ENCODE assay signal across 9 cellular contexts in the genomic region with DNA sequence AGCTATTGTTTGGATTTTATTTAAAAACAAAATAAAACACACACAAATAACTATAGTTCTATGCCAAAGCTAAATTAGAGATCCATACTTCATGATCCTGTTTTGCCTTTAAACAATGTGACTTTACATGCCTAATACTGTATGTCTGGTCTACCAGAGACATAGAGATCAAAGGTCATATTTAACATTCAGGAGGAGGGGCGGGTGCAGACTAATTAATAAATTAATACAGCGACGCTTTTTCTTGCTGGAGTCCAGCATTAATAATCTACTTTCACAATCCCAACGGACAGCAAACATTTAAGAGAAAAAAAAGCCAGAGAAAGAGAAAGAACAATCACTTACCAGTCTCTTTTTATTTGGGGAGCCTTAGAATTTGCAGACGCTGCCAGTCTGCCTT. TPM values are rescaled to one million over a fixed set of nuclear protein-coding genes. Genes with fewer than 3 reads are reported as not detected.
DNase-seq lines count a peak whose midpoint lies in the region; ATAC-seq, FAIRE-seq and TF ChIP-seq lines count a peak whose summit lies in the region.
"Had no signal": no experiment of that assay in that cellular context is flagged by ENCODE, and none has a peak within 500 bp of the region (broad histone marks: within the 10 kb centered on the region; RNA-seq: fewer than 3 reads in every experiment).

No MANE protein-coding gene starts in this region.

- peak overlapping the region; percentile 96 for H3K4me2 ChIP-seq in A549
- H3K4me2 ChIP-seq in MM.1S (ENCODE audit: low read depth, low read length) = peak overlapping the region; percentile 75

- peak overlapping the region; percentile 46; the same call in 1 of the 2 replicates for H2AFZ ChIP-seq in MM.1S (ENCODE audit: low read length)

- H3K4me3 Mint-ChIP-seq in nephron (peak overlapping the region; percentile 95 to 99 (median 96)), CD14-positive monocyte (peak overlapping the region in 1 of 2 donors; percentile 65)

- POLR2A ChIA-PET in A549 (lab: Yijun Ruan, JAX) = no interaction called here

- H3K4me3 ChIP-seq in A549 (peak overlapping the region; percentile 57), MM.1S (ENCODE audit: low read length) (peak overlapping the region; percentile 68), duodenal mucosa (ENCODE audit: low read depth in 1 of 2, low read length in 2 of 2) (peak overlapping the region; percentile 76 to 81)

- H3K9ac ChIP-seq in MM.1S (ENCODE audit: low read length) (peak overlapping the region; percentile 69), duodenal mucosa (ENCODE audit: low read depth in 1 of 2, low read length in 2 of 2) (peak overlapping the region; percentile 21 to 45)

- TF ChIP-seq CTCF in A549 (IDR thresholded peaks at IDR 0.05) = no peak
- TF ChIP-seq CTCF in MM.1S (IDR thresholded peaks at IDR 0.05; ENCODE audit: low read length) = no peak
- no peak for TF ChIP-seq CTCF in nephron (IDR thresholded peaks at IDR 0.05; ENCODE audit: unreplicated experiment in 3 of 3)
- no peak for TF ChIP-seq CTCF in CD14-positive monocyte (IDR thresholded peaks at IDR 0.05)

- no peak for FAIRE-seq in A549 (lab: Jason Lieb, UNC)

- H3K4me1 Mint-ChIP-seq in nephron = peaks cover 58% of the 10 kb centered on the region
- H3K4me1 Mint-ChIP-seq in CD14-positive monocyte = peaks cover 19% of the 10 kb centered on the region

- no peaks in the 10 kb centered on the region for H4K20me1 ChIP-seq in MM.1S (ENCODE audit: insufficient read depth, low read length)

- no peak for ATAC-seq in A549
- no peak for ATAC-seq in GM21529 (IDR thresholded peaks at IDR 0.05; ENCODE audit: unreplicated experiment)

- 5% methylated on average over 5 of the region's 5 CpGs for WGBS in A549 (ENCODE audit: missing lambda C conversion rate)

- no peak overlapping the region for H3K27ac ChIP-seq in A549
- peak overlapping the region; percentile 90 for H3K27ac ChIP-seq in MM.1S (ENCODE audit: low read length)
- no peak overlapping the region for H3K27ac ChIP-seq in duodenal mucosa (ENCODE audit: low read depth, low read length)

- CTCF ChIA-PET in A549 (lab: Yijun Ruan, JAX) = interaction anchor here (0.7 kb wide), 1 partner anchor 338 kb away, joined by 3 read pairs; no protein-coding TSS in a partner anchor

- no peak for TF ChIP-seq EP300 in A549 (IDR thresholded peaks at IDR 0.05)

- TF ChIP-seq RAD21 in A549 (conservative IDR thresholded peaks at IDR 0.05 in 1 of 2, IDR thresholded peaks at IDR 0.05 in 1 of 2) = no peak

- DNase-seq in A549 (ENCODE audit: low read depth in 1 of 2, low spot score in 1 of 2) = no peak
- no peak for DNase-seq in MM.1S
- DNase-seq in glomerular visceral epithelial cell (ENCODE audit: extremely low spot score) = no peak
- no peak for DNase-seq in CD14-positive monocyte (ENCODE audit: low spot score)
- no peak for DNase-seq in stimulated activated CD4-positive, alpha-beta T cell treated with anti-CD3 and anti-CD28 coated beads, Interleukin-15, amount 100 ng/mL, for 24 hours
- DNase-seq: DMS79 had no signal

- H3F3A ChIP-seq in MM.1S (ENCODE audit: insufficient read depth, low read length) = peaks cover 63% of the 10 kb centered on the region

- TF ChIP-seq POLR2A in A549 (IDR thresholded peaks at IDR 0.05; ENCODE audit: low read length) = no peak

- H3K27me3 ChIP-seq in MM.1S (replicated peaks; ENCODE audit: insufficient read depth, low read length) (no peaks in the 10 kb centered on the region), duodenal mucosa (ENCODE audit: control insufficient read depth in 1 of 2, insufficient read depth in 2 of 2, low read length in 2 of 2) (no peaks in the 10 kb centered on the region)

- peak overlapping the region; percentile 90 to 98 (median 98) for H3K27ac Mint-ChIP-seq in nephron
- no peak overlapping the region for H3K27ac Mint-ChIP-seq in CD14-positive monocyte

- H3K9me3 ChIP-seq in A549 = no peaks in the 10 kb centered on the region
- H3K9me3 ChIP-seq in MM.1S (replicated peaks; ENCODE audit: insufficient read depth, low read length) = no peaks in the 10 kb centered on the region
- no peaks in the 10 kb centered on the region for H3K9me3 ChIP-seq in duodenal mucosa (ENCODE audit: control insufficient read depth in 1 of 2, low read length in 2 of 2)

- intact Hi-C loops in CD14-positive monocyte (cut with micrococcal nuclease) = no loop called here

- no peaks in the 10 kb centered on the region for H3K9me2 ChIP-seq in MM.1S (replicated peaks; ENCODE audit: insufficient read depth, low read length)

- peaks cover 41% of the 10 kb centered on the region for H3K79me2 ChIP-seq in MM.1S (ENCODE audit: low read length)

- no peaks in the 10 kb centered on the region for H3K27me3 Mint-ChIP-seq in nephron (ENCODE audit: low read depth)
- peaks cover 74 to 84% (median 74%) of the 10 kb centered on the region in 3 donors for H3K27me3 Mint-ChIP-seq in CD14-positive monocyte (ENCODE audit: low read depth in 3 of 3)

- H3K9me3 Mint-ChIP-seq in nephron = no peaks in the 10 kb centered on the region
- H3K9me3 Mint-ChIP-seq in CD14-positive monocyte = peaks cover 0 to 18% (median 8%) of the 10 kb centered on the region in 7 donors

- H3K4me1 ChIP-seq in A549 (peaks cover 13% of the 10 kb centered on the region; the same call in 1 of the 3 replicates), MM.1S (ENCODE audit: low read length) (peaks cover 5% of the 10 kb centered on the region), duodenal mucosa (ENCODE audit: control insufficient read depth in 1 of 2, insufficient read depth in 2 of 2, low read length in 2 of 2) (peaks cover 20 to 25% of the 10 kb centered on the region in 2 donors)

- H3K36me3 ChIP-seq in MM.1S (replicated peaks; ENCODE audit: insufficient read depth, low read length) (no peaks in the 10 kb centered on the region), duodenal mucosa (ENCODE audit: control insufficient read depth in 1 of 2, insufficient read depth in 2 of 2, low read length in 2 of 2) (no peaks in the 10 kb centered on the region)

- no peaks in the 10 kb centered on the region for H3K36me3 Mint-ChIP-seq in nephron (ENCODE audit: low read depth)
- H3K36me3 Mint-ChIP-seq in CD14-positive monocyte = peaks cover 0 to 3% of the 10 kb centered on the region in 2 donors

TF ChIP-seq in A549, 52 proteins besides CTCF, POLR2A, EP300 and RAD21:
- TF ChIP-seq MAZ (IDR thresholded peaks at IDR 0.05; ENCODE audit: borderline replicate concordance, low read depth, low read length) = no peak
- TF ChIP-seq HOXB13 (CRISPR knock-in tag; IDR thresholded peaks at IDR 0.05; ENCODE audit: low read depth) = no peak
- TF ChIP-seq FOSL2 (IDR thresholded peaks at IDR 0.05) = no peak
- no peak for TF ChIP-seq FOSL2 (CRISPR knock-in tag; IDR thresholded peaks at IDR 0.05)
- no peak for TF ChIP-seq MAFK (IDR thresholded peaks at IDR 0.05; ENCODE audit: partially characterized antibody)
- TF ChIP-seq RARB (CRISPR knock-in tag; IDR thresholded peaks at IDR 0.05) = no peak
- no peak for TF ChIP-seq KDM1A (IDR thresholded peaks at IDR 0.05; ENCODE audit: low read depth)
- no peak for TF ChIP-seq ZNF302 (CRISPR knock-in tag; IDR thresholded peaks at IDR 0.05)
- TF ChIP-seq ZSCAN20 (CRISPR knock-in tag; IDR thresholded peaks at IDR 0.05) = no peak
- no peak for TF ChIP-seq CHD4 (IDR thresholded peaks at IDR 0.05; ENCODE audit: borderline replicate concordance)
- TF ChIP-seq SMC3 (IDR thresholded peaks at IDR 0.05) = no peak
- TF ChIP-seq, protein P1, sequence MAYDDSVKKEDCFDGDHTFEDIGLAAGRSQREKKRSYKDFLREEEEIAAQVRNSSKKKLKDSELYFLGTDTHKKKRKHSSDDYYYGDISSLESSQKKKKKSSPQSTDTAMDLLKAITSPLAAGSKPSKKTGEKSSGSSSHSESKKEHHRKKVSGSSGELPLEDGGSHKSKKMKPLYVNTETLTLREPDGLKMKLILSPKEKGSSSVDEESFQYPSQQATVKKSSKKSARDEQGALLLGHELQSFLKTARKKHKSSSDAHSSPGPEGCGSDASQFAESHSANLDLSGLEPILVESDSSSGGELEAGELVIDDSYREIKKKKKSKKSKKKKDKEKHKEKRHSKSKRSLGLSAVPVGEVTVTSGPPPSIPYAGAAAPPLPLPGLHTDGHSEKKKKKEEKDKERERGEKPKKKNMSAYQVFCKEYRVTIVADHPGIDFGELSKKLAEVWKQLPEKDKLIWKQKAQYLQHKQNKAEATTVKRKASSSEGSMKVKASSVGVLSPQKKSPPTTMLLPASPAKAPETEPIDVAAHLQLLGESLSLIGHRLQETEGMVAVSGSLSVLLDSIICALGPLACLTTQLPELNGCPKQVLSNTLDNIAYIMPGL (CRISPR knock-in tag; IDR thresholded peaks at IDR 0.05; ENCODE audit: borderline replicate concordance) = no peak
- TF ChIP-seq HDAC2 (IDR thresholded peaks at IDR 0.05) = no peak
- no peak for TF ChIP-seq HOXB5 (CRISPR knock-in tag; IDR thresholded peaks at IDR 0.05)
- TF ChIP-seq ZC3H11A (IDR thresholded peaks at IDR 0.05) = no peak
- no peak for TF ChIP-seq MYC (IDR thresholded peaks at IDR 0.05; ENCODE audit: borderline replicate concordance, low read length)

RNA-seq across cellular contexts. Expression of a gene that starts 0.5 kb away (rescaled TPM):
- 0.91 and 0.93 TPM in 2 replicates for polyA plus RNA-seq in A549 (2011; rRNA removed)
- polyA plus RNA-seq in A549 (2012; cell fraction: cytosol; rRNA removed) = 0.09 and 0.13 TPM in 2 replicates
- 0.28 and 0.59 TPM in 2 replicates for polyA plus RNA-seq in A549 (2012; cell fraction: nucleus; rRNA removed)
- polyA plus RNA-seq in A549 (2017; fragmentation: RNase III; extraction: RNeasy Plus Mini Kit Qiagen cat#74134 plus additional on column Dnase treatment) = 0.03 to 0.04 TPM (median 0.03 TPM) in 3 replicates
- 0.54 and 0.79 TPM in 2 replicates for polyA minus RNA-seq in A549 (2011; rRNA and poly(A)+ RNA removed)
- polyA plus RNA-seq in CD14-positive monocyte = not detected

Comparison
In these comparisons a context has a peak if more than half of its experiments do, and no peak if none do; other contexts are left out.
1. H3K27ac Mint-ChIP-seq: peak in nephron (3 of 3); none in CD14-positive monocyte (0 of 7).
2. Peak in every context shown above with its lines, with median percentiles within 50 percentile points of each other: H3K4me3 ChIP-seq.